In the genomic region with DNA sequence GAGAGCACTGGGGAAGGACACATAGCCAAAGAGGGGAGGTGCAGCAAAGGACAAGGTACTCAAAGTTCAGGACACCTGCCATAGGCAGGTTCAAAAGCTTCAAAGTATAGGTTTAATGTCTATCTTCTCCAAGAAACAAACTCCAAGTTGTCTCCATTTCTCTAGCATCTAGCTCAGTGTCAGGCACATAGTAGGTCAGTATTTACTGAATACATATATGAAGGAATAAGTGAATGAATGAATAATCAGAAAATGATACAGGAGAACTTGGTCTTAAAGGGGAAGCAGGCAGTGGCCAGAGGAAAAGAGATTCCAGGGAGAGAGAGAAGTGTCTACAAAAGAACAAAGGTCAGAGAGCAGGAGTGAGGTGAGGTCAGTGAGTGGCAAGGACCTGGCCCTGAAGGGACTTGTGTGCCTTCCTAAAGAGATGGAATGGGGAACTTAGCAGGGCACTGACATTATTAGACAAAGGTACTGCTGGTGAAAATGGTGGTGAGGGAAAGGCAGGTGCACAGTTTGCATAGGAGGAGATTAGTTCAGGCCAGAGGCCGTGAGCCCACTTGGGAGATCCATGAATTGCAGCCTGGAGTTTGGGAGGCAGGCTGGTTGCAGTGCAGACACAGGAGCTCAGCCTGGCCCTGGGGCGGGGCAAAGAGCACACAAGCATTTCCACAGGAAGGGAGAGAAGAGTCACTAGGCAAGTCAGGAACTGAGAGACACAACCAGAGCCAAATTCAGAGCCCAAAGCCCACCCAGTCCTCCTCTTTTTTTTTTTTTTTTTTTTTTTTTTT, we compare ENCODE assay signal across 8 cellular contexts. TPM values are rescaled to one million over a fixed set of nuclear protein-coding genes. Genes with fewer than 3 reads are reported as not detected.
DNase-seq lines count a peak whose midpoint lies in the region; ATAC-seq, FAIRE-seq and TF ChIP-seq lines count a peak whose summit lies in the region.

No MANE protein-coding gene starts in this region.

- H3K4me3 ChIP-seq in astrocyte (ENCODE audit: insufficient read depth, low read depth, low read length), result no peak overlapping the region
- H3K4me3 ChIP-seq in liver (ENCODE audit: low read depth in 1 of 3, low read length in 3 of 3), result no peak overlapping the region

- TF ChIP-seq RAD21 in liver (IDR thresholded peaks at IDR 0.05), result no peak

- H3K27me3 ChIP-seq in astrocyte (ENCODE audit: insufficient read depth, low read length) (no peaks in the 10 kb centered on the region), liver (ENCODE audit: control insufficient read depth in 4 of 4, insufficient read depth in 4 of 4, low read length in 3 of 4) (no peaks in the 10 kb centered on the region)

- in situ Hi-C loops in ACHN (cut with HindIII; ENCODE audit: low pct_ligation_motif_present, low pct_unique_long_range_greater_than_20kb, low sequenced_read_pairs), result no loop called here

- H3K9me3 Mint-ChIP-seq in astrocyte (ENCODE audit: unreplicated experiment), result peaks cover 1% of the 10 kb centered on the region

- peak overlapping the region; percentile 7 for H3K4me3 Mint-ChIP-seq in astrocyte (ENCODE audit: unreplicated experiment)

- H3K9ac ChIP-seq in astrocyte (ENCODE audit: low read length) (peak overlapping the region; percentile 4), liver (ENCODE audit: low read depth in 1 of 2, low read length in 2 of 2) (peak overlapping the region in 1 of 2 donors; percentile 47)

- H4K20me1 ChIP-seq in astrocyte (ENCODE audit: insufficient read depth, low read length), result peaks cover 74% of the 10 kb centered on the region

- peaks cover 4% of the 10 kb centered on the region for H3K36me3 Mint-ChIP-seq in astrocyte (ENCODE audit: low read depth, unreplicated experiment)

- H3K4me1 Mint-ChIP-seq in astrocyte (ENCODE audit: low read depth, unreplicated experiment), result peaks cover 25% of the 10 kb centered on the region

- DNase-seq in ACHN, result peak; percentile 65
- DNase-seq in HT1080 (ENCODE audit: low read depth), result peak; percentile 55
- DNase-seq in astrocyte (ENCODE audit: low read depth), result no peak
- DNase-seq in amygdala (lab: John Stamatoyannopoulos, UW), result no peak
- no peak for DNase-seq in NOMO-1 treated with dmso at 0.1 percent for 144 hours (lab: John Stamatoyannopoulos, UW; ENCODE audit: unreplicated experiment)

- ATAC-seq in HG03159 (IDR thresholded peaks at IDR 0.05; ENCODE audit: unreplicated experiment) (no peak), HG02678 (IDR thresholded peaks at IDR 0.05; ENCODE audit: unreplicated experiment) (no peak)

- H3K27ac ChIP-seq in astrocyte (ENCODE audit: low read depth, low read length), result peak overlapping the region; percentile 57
- peak overlapping the region; percentile 76 to 82 for H3K27ac ChIP-seq in liver (ENCODE audit: low read depth in 1 of 2, low read length in 2 of 2)

- H3K9me3 ChIP-seq in astrocyte (ENCODE audit: insufficient read depth, low read depth, low read length) (no peaks in the 10 kb centered on the region), liver (ENCODE audit: control insufficient read depth in 4 of 4, low read length in 3 of 4) (no peaks in the 10 kb centered on the region)

- H3K4me2 ChIP-seq in astrocyte (ENCODE audit: low read length), result peak overlapping the region; percentile 60

- H3K36me3 ChIP-seq in astrocyte (ENCODE audit: insufficient read depth, low read length) (peaks cover 7% of the 10 kb centered on the region), liver (ENCODE audit: control insufficient read depth in 4 of 4, insufficient read depth in 3 of 4, low read depth in 1 of 4, low read length in 3 of 4) (peaks cover 0 to 17% (median 0%) of the 10 kb centered on the region in 4 donors)

- TF ChIP-seq CTCF in astrocyte (IDR thresholded peaks at IDR 0.05; ENCODE audit: insufficient read depth, low read depth, low read length) (no peak), liver (IDR thresholded peaks at IDR 0.05; ENCODE audit: low read depth, low read length, missing input control) (no peak)

- peaks cover 84% of the 10 kb centered on the region for H3K79me2 ChIP-seq in astrocyte (ENCODE audit: insufficient read depth, low read length)

- H3K27me3 Mint-ChIP-seq in astrocyte (ENCODE audit: low read depth, unreplicated experiment), result no peaks in the 10 kb centered on the region

- no peak for FAIRE-seq in astrocyte (lab: Jason Lieb, UNC)

- no peak overlapping the region for H2AFZ ChIP-seq in astrocyte (ENCODE audit: low read depth, low read length)

- H3K4me1 ChIP-seq in astrocyte (ENCODE audit: insufficient read depth, low read length) (peaks cover 31% of the 10 kb centered on the region), liver (ENCODE audit: control insufficient read depth in 4 of 4, insufficient read depth in 4 of 4, low read length in 3 of 4) (peaks cover 17 to 69% (median 51%) of the 10 kb centered on the region in 4 donors)

- WGBS in liver, result 6% methylated on average over 2 of the region's 2 CpGs

- H3K27ac Mint-ChIP-seq in astrocyte (ENCODE audit: unreplicated experiment), result no peak overlapping the region

TF ChIP-seq in liver, 16 proteins besides CTCF, POLR2A, EP300 and RAD21:
- TF ChIP-seq SP1 (IDR thresholded peaks at IDR 0.05), result peak; percentile 44
- TF ChIP-seq NR2F2 (IDR thresholded peaks at IDR 0.05), result peak; percentile 83
- TF ChIP-seq EGR1 (IDR thresholded peaks at IDR 0.05; ENCODE audit: low read depth in 2 of 2), result no peak
- TF ChIP-seq FOXA1 (IDR thresholded peaks at IDR 0.05), result no peak
- no peak for TF ChIP-seq YY1 (IDR thresholded peaks at IDR 0.05)
- TF ChIP-seq HNF4G (IDR thresholded peaks at IDR 0.05), result peak; percentile 6
- TF ChIP-seq, protein P1, sequence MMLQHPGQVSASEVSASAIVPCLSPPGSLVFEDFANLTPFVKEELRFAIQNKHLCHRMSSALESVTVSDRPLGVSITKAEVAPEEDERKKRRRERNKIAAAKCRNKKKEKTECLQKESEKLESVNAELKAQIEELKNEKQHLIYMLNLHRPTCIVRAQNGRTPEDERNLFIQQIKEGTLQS (IDR thresholded peaks at IDR 0.05), result no peak
- peak; percentile 62 to 72 for TF ChIP-seq HNF4A (conservative IDR thresholded peaks at IDR 0.05)
- TF ChIP-seq, protein P2, sequence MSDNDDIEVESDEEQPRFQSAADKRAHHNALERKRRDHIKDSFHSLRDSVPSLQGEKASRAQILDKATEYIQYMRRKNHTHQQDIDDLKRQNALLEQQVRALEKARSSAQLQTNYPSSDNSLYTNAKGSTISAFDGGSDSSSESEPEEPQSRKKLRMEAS (IDR thresholded peaks at IDR 0.05), result no peak
- TF ChIP-seq, protein P3, sequence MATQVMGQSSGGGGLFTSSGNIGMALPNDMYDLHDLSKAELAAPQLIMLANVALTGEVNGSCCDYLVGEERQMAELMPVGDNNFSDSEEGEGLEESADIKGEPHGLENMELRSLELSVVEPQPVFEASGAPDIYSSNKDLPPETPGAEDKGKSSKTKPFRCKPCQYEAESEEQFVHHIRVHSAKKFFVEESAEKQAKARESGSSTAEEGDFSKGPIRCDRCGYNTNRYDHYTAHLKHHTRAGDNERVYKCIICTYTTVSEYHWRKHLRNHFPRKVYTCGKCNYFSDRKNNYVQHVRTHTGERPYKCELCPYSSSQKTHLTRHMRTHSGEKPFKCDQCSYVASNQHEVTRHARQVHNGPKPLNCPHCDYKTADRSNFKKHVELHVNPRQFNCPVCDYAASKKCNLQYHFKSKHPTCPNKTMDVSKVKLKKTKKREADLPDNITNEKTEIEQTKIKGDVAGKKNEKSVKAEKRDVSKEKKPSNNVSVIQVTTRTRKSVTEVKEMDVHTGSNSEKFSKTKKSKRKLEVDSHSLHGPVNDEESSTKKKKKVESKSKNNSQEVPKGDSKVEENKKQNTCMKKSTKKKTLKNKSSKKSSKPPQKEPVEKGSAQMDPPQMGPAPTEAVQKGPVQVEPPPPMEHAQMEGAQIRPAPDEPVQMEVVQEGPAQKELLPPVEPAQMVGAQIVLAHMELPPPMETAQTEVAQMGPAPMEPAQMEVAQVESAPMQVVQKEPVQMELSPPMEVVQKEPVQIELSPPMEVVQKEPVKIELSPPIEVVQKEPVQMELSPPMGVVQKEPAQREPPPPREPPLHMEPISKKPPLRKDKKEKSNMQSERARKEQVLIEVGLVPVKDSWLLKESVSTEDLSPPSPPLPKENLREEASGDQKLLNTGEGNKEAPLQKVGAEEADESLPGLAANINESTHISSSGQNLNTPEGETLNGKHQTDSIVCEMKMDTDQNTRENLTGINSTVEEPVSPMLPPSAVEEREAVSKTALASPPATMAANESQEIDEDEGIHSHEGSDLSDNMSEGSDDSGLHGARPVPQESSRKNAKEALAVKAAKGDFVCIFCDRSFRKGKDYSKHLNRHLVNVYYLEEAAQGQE (IDR thresholded peaks at IDR 0.05), result no peak
- no peak for TF ChIP-seq JUND (IDR thresholded peaks at IDR 0.05)
- no peak for TF ChIP-seq GABPA (IDR thresholded peaks at IDR 0.05 in 1 of 2, conservative IDR thresholded peaks at IDR 0.05 in 1 of 2)
- no peak for TF ChIP-seq TAF1 (conservative IDR thresholded peaks at IDR 0.05)
- peak; percentile 73 to 91 for TF ChIP-seq RXRA (IDR thresholded peaks at IDR 0.05)

RNA-seq across cellular contexts. Expression of a gene that starts 21.4 kb away (rescaled TPM):
- total RNA-seq in HT1080 (2014; rRNA removed; shearing (Covaris generic)), result 13.3 and 15.9 TPM in 2 replicates
- 13.0 and 13.5 TPM in 2 replicates for polyA plus RNA-seq in HT1080 (2015; cell fraction: cytosol; rRNA removed)
- 43.3 and 55.2 TPM in 2 replicates for polyA plus RNA-seq in HT1080 (2015; cell fraction: nucleus; rRNA removed)
- total RNA-seq in astrocyte (21.3 and 26.0 TPM in 2 replicates), liver (100 to 1,000 TPM in 1 of 2 donors, 1 to 10 TPM in 1; 8.4 to 119 TPM)
- polyA plus RNA-seq in liver, result 10 to 100 TPM; 18.7 to 25.2 TPM

RNA-seq across cellular contexts. Expression of a gene that starts 36.2 kb away (rescaled TPM):
- total RNA-seq in HT1080 (2014; rRNA removed; shearing (Covaris generic)), result not detected in 2 replicates
- not detected in 2 replicates for polyA plus RNA-seq in HT1080 (2015; cell fraction: cytosol; rRNA removed)
- not detected in 2 replicates for polyA plus RNA-seq in HT1080 (2015; cell fraction: nucleus; rRNA removed)
- total RNA-seq in astrocyte (not detected in 2 replicates), liver (not detected)
- polyA plus RNA-seq in liver, result not detected

Comparison
In these comparisons a context has a peak if more than half of its experiments do, and no peak if none do; other contexts are left out.
1. DNase-seq: peak in ACHN (single experiment) and HT1080 (single experiment); none in astrocyte (single experiment), amygdala (0 of 56) and NOMO-1 treated with dmso at 0.1 percent for 144 hours (single experiment).